In genomic region chr15:68800875-68801274, GRCh38 we compare ENCODE assay signal across 26 cellular contexts. TPM values are rescaled to one million over a fixed set of nuclear protein-coding genes. Genes with fewer than 3 reads are reported as not detected.
A peak's percentile ranks its signal among the peaks of the same experiment; 100 is the strongest.
DNase-seq lines count a peak whose midpoint lies in the region; ATAC-seq and TF ChIP-seq lines count a peak whose summit lies in the region.
"Had no signal": no experiment of that assay in that cellular context is flagged by ENCODE, and none has a peak within 500 bp of the region (broad histone marks: within the 10 kb centered on the region; RNA-seq: fewer than 3 reads in every experiment).

No MANE protein-coding gene starts in this region.

- no peaks in the 10 kb centered on the region for H3K27me3 ChIP-seq in BLaER1 treated with 17β-estradiol and CSF1 and Interleukin-3, amounts not matched to agents 10 nM and 100 nM
- no peaks in the 10 kb centered on the region for H3K27me3 ChIP-seq in CD8-positive, alpha-beta T cell (ENCODE audit: insufficient read depth, low read length)
- H3K27me3 ChIP-seq in Caco-2 (replicated peaks; ENCODE audit: control insufficient read depth, insufficient read depth, low read length) = no peaks in the 10 kb centered on the region
- H3K27me3 ChIP-seq: hepatocyte, pancreas, upper lobe of left lung had no signal

- no peak overlapping the region for H3K4me3 ChIP-seq in BLaER1 treated with 17β-estradiol and CSF1 and Interleukin-3, amounts not matched to agents 10 nM and 100 nM
- no peak overlapping the region for H3K4me3 ChIP-seq in CD8-positive, alpha-beta T cell (ENCODE audit: low read depth, low read length)
- H3K4me3 ChIP-seq in Caco-2 (ENCODE audit: low read depth, low read length) = no peak overlapping the region
- H3K4me3 ChIP-seq: hepatocyte, pancreas, upper lobe of left lung had no signal

- no peak overlapping the region for H3K4me3 Mint-ChIP-seq in CD8-positive, alpha-beta T cell
- H3K4me3 Mint-ChIP-seq in effector memory CD8-positive, alpha-beta T cell = no peak overlapping the region
- H3K4me3 Mint-ChIP-seq in neural crest cell (no peak overlapping the region), Caco-2 (ENCODE audit: unreplicated experiment) (no peak overlapping the region), WTC11 (no peak overlapping the region)
- H3K4me3 Mint-ChIP-seq: nephron had no signal

- no peaks in the 10 kb centered on the region for H3K9me3 Mint-ChIP-seq in CD8-positive, alpha-beta T cell
- H3K9me3 Mint-ChIP-seq in effector memory CD8-positive, alpha-beta T cell = no peaks in the 10 kb centered on the region
- H3K9me3 Mint-ChIP-seq in neural crest cell (no peaks in the 10 kb centered on the region), Caco-2 (ENCODE audit: unreplicated experiment) (no peaks in the 10 kb centered on the region), WTC11 (no peaks in the 10 kb centered on the region)
- H3K9me3 Mint-ChIP-seq: CD8-positive, alpha-beta memory T cell; nephron had no signal

- no peaks in the 10 kb centered on the region for H3K27me3 Mint-ChIP-seq in CD8-positive, alpha-beta T cell (ENCODE audit: low read depth)
- no peaks in the 10 kb centered on the region for H3K27me3 Mint-ChIP-seq in effector memory CD8-positive, alpha-beta T cell
- H3K27me3 Mint-ChIP-seq in neural crest cell (ENCODE audit: low read depth) = no peaks in the 10 kb centered on the region
- H3K27me3 Mint-ChIP-seq in Caco-2 (ENCODE audit: insufficient read depth, unreplicated experiment) = no peaks in the 10 kb centered on the region
- H3K27me3 Mint-ChIP-seq in WTC11 (ENCODE audit: low read depth) = no peaks in the 10 kb centered on the region
- H3K27me3 Mint-ChIP-seq: CD8-positive, alpha-beta memory T cell had no signal

- no peak overlapping the region for H3K9ac ChIP-seq in BLaER1 treated with 17β-estradiol and CSF1 and Interleukin-3, amounts not matched to agents 10 nM and 100 nM

- H4K20me1 ChIP-seq in BLaER1 treated with 17β-estradiol and CSF1 and Interleukin-3, amounts not matched to agents 10 nM and 100 nM = peaks cover 100% of the 10 kb centered on the region in 11 experiments

- no peaks in the 10 kb centered on the region for H3K9me3 ChIP-seq in BLaER1 treated with 17β-estradiol and CSF1 and Interleukin-3, amounts not matched to agents 10 nM and 100 nM (replicated peaks in 1 of 11)
- no peaks in the 10 kb centered on the region for H3K9me3 ChIP-seq in CD8-positive, alpha-beta T cell (ENCODE audit: low read length)
- H3K9me3 ChIP-seq in Caco-2 = no peaks in the 10 kb centered on the region
- H3K9me3 ChIP-seq: pancreas, upper lobe of left lung had no signal

- peaks cover 26 to 94% (median 45%) of the 10 kb centered on the region in 11 experiments for H3K36me3 ChIP-seq in BLaER1 treated with 17β-estradiol and CSF1 and Interleukin-3, amounts not matched to agents 10 nM and 100 nM
- H3K36me3 ChIP-seq in CD8-positive, alpha-beta T cell (ENCODE audit: insufficient read depth, low read length) = no peaks in the 10 kb centered on the region
- peaks cover 4% of the 10 kb centered on the region for H3K36me3 ChIP-seq in Caco-2 (ENCODE audit: control insufficient read depth, insufficient read depth, low read length)
- H3K36me3 ChIP-seq: pancreas, upper lobe of left lung had no signal

- H3K27ac Mint-ChIP-seq in CD8-positive, alpha-beta T cell = peak overlapping the region; percentile 65
- H3K27ac Mint-ChIP-seq in effector memory CD8-positive, alpha-beta T cell = peak overlapping the region; percentile 9 to 79
- H3K27ac Mint-ChIP-seq in neural crest cell (ENCODE audit: unreplicated experiment) = peak overlapping the region; percentile 67
- no peak overlapping the region for H3K27ac Mint-ChIP-seq in Caco-2 (ENCODE audit: unreplicated experiment)
- H3K27ac Mint-ChIP-seq in WTC11 = no peak overlapping the region
- H3K27ac Mint-ChIP-seq: nephron had no signal

- POLR2A ChIA-PET in CD8-positive, alpha-beta T cell (lab: Charles Lee) = no interaction called here
- POLR2A ChIA-PET in Caco-2 (lab: Charles Lee) = no interaction called here
- POLR2A ChIA-PET in WTC11 (lab: Charles Lee) = interaction anchor here (0.7 to 0.8 kb wide), 2 partner anchors 73 to 319 kb away, joined by 3 to 6 read pairs; no protein-coding TSS in a partner anchor

- intact Hi-C loops in CD8-positive, alpha-beta T cell (cut with DNase I, micrococcal nuclease) = no loop called here
- intact Hi-C loops in Caco-2 (cut with micrococcal nuclease; ENCODE audit: unreplicated experiment) = no loop called here

- TF ChIP-seq CTCF in CD8-positive, alpha-beta T cell (IDR thresholded peaks at IDR 0.05) = no peak
- no peak for TF ChIP-seq CTCF in neural crest cell (conservative IDR thresholded peaks at IDR 0.05)
- TF ChIP-seq CTCF in Caco-2 (IDR thresholded peaks at IDR 0.05; ENCODE audit: insufficient read depth in 1 of 2, low read depth in 1 of 2, low read length in 1 of 2, severe bottlenecking in 1 of 2, unreplicated experiment in 1 of 2) = no peak
- no peak for TF ChIP-seq CTCF in WTC11 (IDR thresholded peaks at IDR 0.05)

- peaks cover 31% of the 10 kb centered on the region for H3K36me3 Mint-ChIP-seq in CD8-positive, alpha-beta T cell
- H3K36me3 Mint-ChIP-seq in effector memory CD8-positive, alpha-beta T cell (ENCODE audit: insufficient read depth) = peaks cover 14% of the 10 kb centered on the region
- H3K36me3 Mint-ChIP-seq in neural crest cell (ENCODE audit: low read depth) (peaks cover 6% of the 10 kb centered on the region), Caco-2 (ENCODE audit: insufficient read depth, unreplicated experiment) (peaks cover 23% of the 10 kb centered on the region), WTC11 (peaks cover 4% of the 10 kb centered on the region; the same call in 1 of the 2 replicates)

- no peak for ATAC-seq in CD8-positive, alpha-beta T cell
- ATAC-seq in effector memory CD8-positive, alpha-beta T cell (replicated peaks) = peak; percentile 53
- ATAC-seq in HG02885 (IDR thresholded peaks at IDR 0.05; ENCODE audit: poor library complexity, unreplicated experiment) (no peak), WTC11 (no peak)
- ATAC-seq: left colon, pancreas had no signal

- H3K27ac ChIP-seq in BLaER1 treated with 17β-estradiol and CSF1 and Interleukin-3, amounts not matched to agents 10 nM and 100 nM = no peak overlapping the region
- H3K27ac ChIP-seq in CD8-positive, alpha-beta T cell (ENCODE audit: low read depth, low read length) = no peak overlapping the region
- H3K27ac ChIP-seq: hepatocyte, pancreas had no signal

- BruUV-seq in Caco-2 (replicated peaks; lab: Mats Ljungman, UMichigan) = no TSS peak

- H3K4me1 ChIP-seq in BLaER1 treated with 17β-estradiol and CSF1 and Interleukin-3, amounts not matched to agents 10 nM and 100 nM = peaks cover 74 to 83% (median 77%) of the 10 kb centered on the region in 10 experiments
- H3K4me1 ChIP-seq in CD8-positive, alpha-beta T cell (ENCODE audit: insufficient read depth, low read length) = peaks cover 37% of the 10 kb centered on the region
- H3K4me1 ChIP-seq in Caco-2 = no peaks in the 10 kb centered on the region

- peak overlapping the region in 10 of 11 experiments; percentile 8 to 89 (median 20); a peak in 11 of 22 replicates for H3K4me2 ChIP-seq in BLaER1 treated with 17β-estradiol and CSF1 and Interleukin-3, amounts not matched to agents 10 nM and 100 nM
- H3K4me2 ChIP-seq: hepatocyte had no signal

- H3K4me1 Mint-ChIP-seq in CD8-positive, alpha-beta T cell (ENCODE audit: low read depth) = peaks cover 91% of the 10 kb centered on the region
- H3K4me1 Mint-ChIP-seq in effector memory CD8-positive, alpha-beta T cell (ENCODE audit: low read depth in 2 of 2) = peaks cover 59 to 78% of the 10 kb centered on the region in 2 donors
- H3K4me1 Mint-ChIP-seq in neural crest cell (peaks cover 62% of the 10 kb centered on the region), Caco-2 (ENCODE audit: low read depth, unreplicated experiment) (peaks cover 8% of the 10 kb centered on the region), WTC11 (peaks cover 53% of the 10 kb centered on the region)

- CTCF ChIA-PET in CD8-positive, alpha-beta T cell (lab: Charles Lee) = no interaction called here
- CTCF ChIA-PET in Caco-2 (lab: Charles Lee) = no interaction called here
- CTCF ChIA-PET in WTC11 (lab: Charles Lee) = interaction anchor here (0.7 to 0.8 kb wide), 2 partner anchors 128 to 241 kb away, joined by 3 to 6 read pairs; no protein-coding TSS in a partner anchor

- DNase-seq in CD8-positive, alpha-beta T cell = no peak
- no peak for DNase-seq in effector memory CD8-positive, alpha-beta T cell
- no peak for DNase-seq in neural crest cell (ENCODE audit: low read depth, low spot score)
- DNase-seq in Caco-2 = no peak
- DNase-seq in WTC11 (ENCODE audit: low spot score) = no peak
- DNase-seq: activated CD4-positive, alpha-beta T cell treated with anti-CD3 and anti-CD28 coated beads, Interleukin-2, amount 50 U/mL, for 1 hour; CD8-positive, alpha-beta memory T cell; central memory CD4-positive, alpha-beta T cell; dermis blood vessel endothelial cell; DMS153; left colon; mesendoderm; NCI-H1092 treated with DMSO at 0.1 percent for 48 hours; NCI-H187; NCI-H2171 treated with DMSO at 0.1 percent for 48 hours; NCI-H526; pancreas; SHP77; stimulated activated CD4-positive, alpha-beta T cell treated with anti-CD3 and anti-CD28 coated beads, Interleukin-2, amount 100 ng/mL, for 24 hours; substantia nigra; T-helper 9 cell; upper lobe of left lung had no signal

TF ChIP-seq in WTC11, 78 proteins besides CTCF, POLR2A, EP300 and RAD21 (continues in another document):
- no peak for TF ChIP-seq MAX (CRISPR knock-in tag; IDR thresholded peaks at IDR 0.05)

RNA-seq across cellular contexts. Expression of gene ANP32A, which starts 19.8 kb away (rescaled TPM):
- 10 to 100 TPM; 47.6 to 51.9 TPM for total RNA-seq in CD8-positive, alpha-beta T cell
- 355 and 367 TPM in 2 replicates for total RNA-seq in neural crest cell
- 169 and 178 TPM in 2 replicates for total RNA-seq in Caco-2 (2022)
- 232 to 253 TPM (median 242 TPM) in 3 replicates for total RNA-seq in WTC11 (2021)

Comparison
In these comparisons a context has a peak if more than half of its experiments do, and no peak if none do; other contexts are left out.
1. H3K27ac Mint-ChIP-seq: peak in CD8-positive, alpha-beta T cell (single experiment), effector memory CD8-positive, alpha-beta T cell (2 of 2) and neural crest cell (single experiment); none in Caco-2 (single experiment) and WTC11 (single experiment).